ENCODE assay signal across 8 cellular contexts in the genomic region with DNA sequence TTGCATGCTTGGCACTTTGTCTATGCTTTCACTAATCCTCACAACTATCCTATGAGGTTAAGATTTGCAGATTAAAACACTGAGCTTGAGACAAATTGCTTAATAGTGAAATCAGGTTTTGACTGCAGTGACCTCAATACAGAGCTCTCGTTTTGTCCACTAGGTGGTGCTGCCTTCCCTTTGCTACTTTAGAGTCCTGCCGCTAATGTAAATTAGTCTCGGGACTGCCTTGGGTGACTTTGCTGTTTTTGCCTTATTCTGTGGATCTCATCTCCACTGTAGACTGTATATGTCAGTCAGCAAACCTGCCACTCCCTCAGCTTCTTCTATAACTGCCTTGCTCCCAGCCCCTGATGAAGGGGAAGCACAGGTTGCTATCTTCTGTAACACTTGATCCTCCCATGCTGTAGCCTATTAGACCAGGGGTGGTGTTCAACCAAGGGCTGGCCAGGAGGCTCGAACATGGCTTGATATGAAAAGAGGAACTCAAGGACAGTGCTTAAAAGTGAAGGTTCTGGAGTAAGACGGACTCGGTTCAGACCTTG. TPM values are rescaled to one million over a fixed set of nuclear protein-coding genes. Genes with fewer than 3 reads are reported as not detected.
DNase-seq lines count a peak whose midpoint lies in the region; TF ChIP-seq lines count a peak whose summit lies in the region.

No MANE protein-coding gene starts in this region.

- no peaks in the 10 kb centered on the region for H4K20me1 ChIP-seq in MM.1S (ENCODE audit: insufficient read depth, low read length)
- no peaks in the 10 kb centered on the region for H4K20me1 ChIP-seq in SU-DHL-6 (ENCODE audit: low read depth, low read length)
- no peaks in the 10 kb centered on the region for H4K20me1 ChIP-seq in smooth muscle cell (ENCODE audit: low read depth)

- H3K4me2 ChIP-seq in MM.1S (ENCODE audit: low read depth, low read length): peak overlapping the region; percentile 61
- peak overlapping the region; percentile 3 for H3K4me2 ChIP-seq in SU-DHL-6 (ENCODE audit: low read depth, low read length, poor library complexity, severe bottlenecking)
- no peak overlapping the region for H3K4me2 ChIP-seq in smooth muscle cell

- H3K79me2 ChIP-seq in MM.1S (ENCODE audit: low read length) (no peaks in the 10 kb centered on the region), SU-DHL-6 (ENCODE audit: insufficient read depth, low read length) (no peaks in the 10 kb centered on the region), smooth muscle cell (ENCODE audit: low read depth) (no peaks in the 10 kb centered on the region)

- H3F3A ChIP-seq in MM.1S (ENCODE audit: insufficient read depth, low read length): no peaks in the 10 kb centered on the region
- H3F3A ChIP-seq in SU-DHL-6 (ENCODE audit: insufficient read depth): no peaks in the 10 kb centered on the region
- no peaks in the 10 kb centered on the region for H3F3A ChIP-seq in smooth muscle cell (ENCODE audit: low read depth)

- WGBS in iPS DF 6.9 (ENCODE audit: insufficient coverage, insufficient read length): no CpG with 5 or more reads among the region's 6 CpGs
- 43% methylated on average over 6 of the region's 6 CpGs for WGBS in smooth muscle cell (ENCODE audit: low lambda C conversion rate)

- H2AFZ ChIP-seq in MM.1S (ENCODE audit: low read length) (peak overlapping the region; percentile 68), SU-DHL-6 (ENCODE audit: low read depth, low read length, severe bottlenecking) (peak overlapping the region; percentile 62), smooth muscle cell (ENCODE audit: low read depth) (no peak overlapping the region)

- H3K9ac ChIP-seq in MM.1S (ENCODE audit: low read length): no peak overlapping the region
- H3K9ac ChIP-seq in SU-DHL-6 (ENCODE audit: low read length): no peak overlapping the region
- no peak overlapping the region for H3K9ac ChIP-seq in smooth muscle cell (ENCODE audit: low read depth)

- H3K4me1 ChIP-seq in MM.1S (ENCODE audit: low read length) (no peaks in the 10 kb centered on the region), iPS DF 6.9 (ENCODE audit: control insufficient read depth, insufficient read depth, low read length) (no peaks in the 10 kb centered on the region; the same call in 1 of the 2 replicates), smooth muscle cell (ENCODE audit: low read depth) (peaks cover 9% of the 10 kb centered on the region)

- H3K9me3 ChIP-seq in MM.1S (replicated peaks; ENCODE audit: insufficient read depth, low read length) (no peaks in the 10 kb centered on the region), SU-DHL-6 (ENCODE audit: insufficient read depth, low read length) (no peaks in the 10 kb centered on the region), iPS DF 6.9 (ENCODE audit: control insufficient read depth, insufficient read depth, low read length) (no peaks in the 10 kb centered on the region), smooth muscle cell (replicated peaks; ENCODE audit: low read depth) (no peaks in the 10 kb centered on the region)

- no peak overlapping the region for H3K27ac ChIP-seq in MM.1S (ENCODE audit: low read length)
- H3K27ac ChIP-seq in SU-DHL-6 (ENCODE audit: low read depth, low read length): no peak overlapping the region
- H3K27ac ChIP-seq in iPS DF 6.9 (ENCODE audit: low read length): no peak overlapping the region
- no peak overlapping the region for H3K27ac ChIP-seq in smooth muscle cell (ENCODE audit: low read depth)

- no peaks in the 10 kb centered on the region for H3K36me3 ChIP-seq in MM.1S (replicated peaks; ENCODE audit: insufficient read depth, low read length)
- H3K36me3 ChIP-seq in SU-DHL-6 (ENCODE audit: low read length): no peaks in the 10 kb centered on the region
- H3K36me3 ChIP-seq in iPS DF 6.9 (ENCODE audit: control insufficient read depth, insufficient read depth, low read length): no peaks in the 10 kb centered on the region
- no peaks in the 10 kb centered on the region for H3K36me3 ChIP-seq in smooth muscle cell (ENCODE audit: low read depth)

- H3K4me3 ChIP-seq in HFF-Myc (replicated peaks; ENCODE audit: low read depth, low read length): no peak overlapping the region
- H3K4me3 ChIP-seq in MM.1S (ENCODE audit: low read length): peak overlapping the region; percentile 43
- no peak overlapping the region for H3K4me3 ChIP-seq in SU-DHL-6 (ENCODE audit: insufficient read depth, low read length, poor library complexity, severe bottlenecking)
- no peak overlapping the region for H3K4me3 ChIP-seq in iPS DF 6.9 (ENCODE audit: low read length)
- no peak overlapping the region for H3K4me3 ChIP-seq in smooth muscle cell

- H3K27me3 ChIP-seq in MM.1S (replicated peaks; ENCODE audit: insufficient read depth, low read length): no peaks in the 10 kb centered on the region
- H3K27me3 ChIP-seq in SU-DHL-6 (ENCODE audit: low read length): no peaks in the 10 kb centered on the region
- no peaks in the 10 kb centered on the region for H3K27me3 ChIP-seq in iPS DF 6.9 (ENCODE audit: control insufficient read depth, insufficient read depth, low read length)
- H3K27me3 ChIP-seq in smooth muscle cell (ENCODE audit: low read depth): peaks cover 4% of the 10 kb centered on the region

- DNase-seq in NCI-H446 (lab: John Stamatoyannopoulos, UW): peak; percentile 4 to 53
- no peak for DNase-seq in NCI-H446 treated with DMSO at 0.1 percent for 48 hours (lab: John Stamatoyannopoulos, UW)
- DNase-seq in HFF-Myc (ENCODE audit: extremely low read depth, low read depth): peak; percentile 44
- peak; percentile 83 for DNase-seq in MM.1S
- DNase-seq in astrocyte of the hippocampus (ENCODE audit: low read depth, low spot score): peak; percentile 81
- DNase-seq in iPS DF 6.9 (ENCODE audit: low read depth, low spot score): peak; percentile 74
- no peak for DNase-seq in smooth muscle cell (lab: John Stamatoyannopoulos, UW; ENCODE audit: unreplicated experiment)

- H3K9me2 ChIP-seq in MM.1S (replicated peaks; ENCODE audit: insufficient read depth, low read length): no peaks in the 10 kb centered on the region
- no peaks in the 10 kb centered on the region for H3K9me2 ChIP-seq in SU-DHL-6 (replicated peaks; ENCODE audit: insufficient read depth, low read length)

- TF ChIP-seq CTCF in HFF-Myc (IDR thresholded peaks at IDR 0.05; ENCODE audit: low read depth, low read length, missing control alignments) (peak; percentile 84), MM.1S (IDR thresholded peaks at IDR 0.05; ENCODE audit: low read length) (peak; percentile 92), SU-DHL-6 (IDR thresholded peaks at IDR 0.05; ENCODE audit: insufficient read depth, low read length, poor library complexity, severe bottlenecking) (peak; percentile 93), smooth muscle cell (IDR thresholded peaks at IDR 0.05; ENCODE audit: borderline replicate concordance, insufficient read depth, poor library complexity, severe bottlenecking) (peak; percentile 70)

RNA-seq across cellular contexts. Expression of a gene that starts 26.0 kb away (rescaled TPM):
- not detected in 2 replicates for total RNA-seq in smooth muscle cell
- polyA plus RNA-seq in smooth muscle cell: not detected in 2 replicates

Comparison
In these comparisons a context has a peak if more than half of its experiments do, and no peak if none do; other contexts are left out.
1. DNase-seq: peak in NCI-H446 (2 of 2), HFF-Myc (single experiment), MM.1S (single experiment), astrocyte of the hippocampus (single experiment) and iPS DF 6.9 (single experiment); none in NCI-H446 treated with DMSO at 0.1 percent for 48 hours (single experiment) and smooth muscle cell (single experiment).
2. Peak in every context shown above with its lines, with median percentiles within 50 percentile points of each other: CTCF ChIP-seq.